ENCODE assay signal across 14 cellular contexts in genomic region chr12:132345555-132346200, GRCh38. TPM values are rescaled to one million over a fixed set of nuclear protein-coding genes. Genes with fewer than 3 reads are reported as not detected.
DNase-seq lines count a peak whose midpoint lies in the region; ATAC-seq, FAIRE-seq and TF ChIP-seq lines count a peak whose summit lies in the region.
"Had no signal": no experiment of that assay in that cellular context is flagged by ENCODE, and none has a peak within 500 bp of the region (broad histone marks: within the 10 kb centered on the region; RNA-seq: fewer than 3 reads in every experiment).

No MANE protein-coding gene starts in this region.

- no peak for FAIRE-seq in H1 (lab: Jason Lieb, UNC)

- H2AFZ ChIP-seq in H1 (ENCODE audit: low read length) (no peak overlapping the region), smooth muscle cell (ENCODE audit: low read depth) (no peak overlapping the region)

- CTCF ChIA-PET in H1 (lab: Charles Lee; ENCODE audit: partially characterized antibody), result interaction anchor here (4.6 kb wide), 1 partner anchor 69 kb away, joined by 23 read pairs; no protein-coding TSS in a partner anchor

- no peak overlapping the region for H2BK5ac ChIP-seq in H1 (ENCODE audit: low read depth, low read length)

- no peak overlapping the region for H2BK15ac ChIP-seq in H1 (ENCODE audit: low read length)

- no peak overlapping the region for H3K14ac ChIP-seq in H1 (ENCODE audit: insufficient read length)

- peaks cover 12% of the 10 kb centered on the region for H3K23me2 ChIP-seq in H1 (ENCODE audit: low read depth, low read length)

- WGBS in right cardiac atrium, result 65% methylated on average over 37 of the region's 37 CpGs
- WGBS in H1 (ENCODE audit: extremely low coverage in 1 of 2, insufficient coverage in 1 of 2, insufficient read length in 1 of 2, insufficient replicate concordance in 2 of 2, low coverage in 1 of 2, low lambda C conversion rate in 2 of 2, missing lambda C conversion rate in 1 of 2), 2 experiments, result 76% methylated on average over 15 of the region's 37 CpGs; no CpG with 5 or more reads in 1 of the 2 experiments
- 83% methylated on average over 34 of the region's 37 CpGs for WGBS in smooth muscle cell (ENCODE audit: low lambda C conversion rate)

- H3K4me3 ChIP-seq in right cardiac atrium (ENCODE audit: low read length) (no peak overlapping the region), H1 (ENCODE audit: extremely low read depth in 1 of 4, insufficient read depth in 2 of 4, low read depth in 3 of 4, low read length in 4 of 4) (no peak overlapping the region), smooth muscle cell (no peak overlapping the region)

- no peak overlapping the region for H2AK5ac ChIP-seq in H1 (ENCODE audit: low read depth, low read length)

- no peak overlapping the region for H4K91ac ChIP-seq in H1 (replicated peaks; ENCODE audit: insufficient read length, low read length)

- no peak overlapping the region for H3K18ac ChIP-seq in H1 (ENCODE audit: extremely low read depth, low read length)

- H3K36me3 ChIP-seq in H1 (ENCODE audit: control insufficient read depth in 2 of 4, insufficient read depth in 4 of 4, low read length in 3 of 4) (no peaks in the 10 kb centered on the region), smooth muscle cell (ENCODE audit: low read depth) (no peaks in the 10 kb centered on the region)

- H3K9me3 ChIP-seq in right cardiac atrium (ENCODE audit: control insufficient read depth, low read length), result no peaks in the 10 kb centered on the region
- 0 out of 4 replicates have a peak, but pooled peaks cover 0 to 3% of the 10 kb centered on the region in 2 experiments for H3K9me3 ChIP-seq in H1 (ENCODE audit: insufficient read depth in 2 of 2, low read depth in 1 of 2, low read length in 1 of 2)
- H3K9me3 ChIP-seq in smooth muscle cell (replicated peaks; ENCODE audit: low read depth), result no peaks in the 10 kb centered on the region

- no peak overlapping the region for H4K5ac ChIP-seq in H1 (ENCODE audit: insufficient read length, low read depth, low read length)

- no peaks in the 10 kb centered on the region for H3K79me1 ChIP-seq in H1 (ENCODE audit: low read depth, low read length)

- H3K9ac ChIP-seq in H1 (replicated peaks in 1 of 4; ENCODE audit: extremely low read depth in 1 of 4, low read depth in 3 of 4, low read length in 3 of 4), result no peak overlapping the region
- H3K9ac ChIP-seq in smooth muscle cell (ENCODE audit: low read depth), result no peak overlapping the region

- H2BK120ac ChIP-seq in H1 (replicated peaks; ENCODE audit: low read depth, low read length), result no peak overlapping the region

- TF ChIP-seq EP300 in H1 (IDR thresholded peaks at IDR 0.05; ENCODE audit: borderline replicate concordance in 1 of 2, low read depth in 2 of 2, low read length in 2 of 2), result no peak

- H4K20me1 ChIP-seq in H1 (replicated peaks in 1 of 2; ENCODE audit: control insufficient read depth in 1 of 2, insufficient read depth in 2 of 2, low read length in 2 of 2) (peaks cover 0 to 13% of the 10 kb centered on the region in 2 experiments), smooth muscle cell (ENCODE audit: low read depth) (no peaks in the 10 kb centered on the region)

- no peak overlapping the region for H3K23ac ChIP-seq in H1 (ENCODE audit: insufficient read length)

- no peak for TF ChIP-seq RAD21 in H1 (IDR thresholded peaks at IDR 0.05 in 1 of 2, conservative IDR thresholded peaks at IDR 0.05 in 1 of 2; ENCODE audit: low read depth in 2 of 2, low read length in 2 of 2)

- H3K27ac Mint-ChIP-seq in neural crest cell (ENCODE audit: unreplicated experiment), result peak overlapping the region; percentile 90
- no peak overlapping the region for H3K27ac Mint-ChIP-seq in stimulated activated memory B cell treated with anti-CD40 and anti-IgM and Interleukin-4, amounts not matched to agents 10 μg/mL and 1 μg/mL and 100 μg/mL, for 72 hours
- H3K27ac Mint-ChIP-seq: CD8-positive, alpha-beta memory T cell had no signal

- H3K4ac ChIP-seq in H1 (replicated peaks; ENCODE audit: insufficient read length, low read depth, low read length), result no peak overlapping the region

- H3K27ac ChIP-seq in right cardiac atrium (ENCODE audit: low read length), result no peak overlapping the region
- no peak overlapping the region for H3K27ac ChIP-seq in H1 (ENCODE audit: low read depth, low read length)
- no peak overlapping the region for H3K27ac ChIP-seq in smooth muscle cell (ENCODE audit: low read depth)
- H3K27ac ChIP-seq: 22Rv1 had no signal

- H3F3A ChIP-seq in smooth muscle cell (ENCODE audit: low read depth), result no peaks in the 10 kb centered on the region

- peak overlapping the region; percentile 9 for H3K4me3 Mint-ChIP-seq in neural crest cell
- no peak overlapping the region for H3K4me3 Mint-ChIP-seq in stimulated activated memory B cell treated with anti-CD40 and anti-IgM and Interleukin-4, amounts not matched to agents 10 μg/mL and 1 μg/mL and 100 μg/mL, for 72 hours
- H3K4me3 Mint-ChIP-seq: CD8-positive, alpha-beta memory T cell had no signal

- no peak overlapping the region for H2BK20ac ChIP-seq in H1 (ENCODE audit: low read length)

- no peak overlapping the region for H2BK12ac ChIP-seq in H1 (ENCODE audit: low read depth, low read length)

- H3K27me3 Mint-ChIP-seq in neural crest cell (ENCODE audit: low read depth), result peaks cover 8% of the 10 kb centered on the region
- H3K27me3 Mint-ChIP-seq in stimulated activated memory B cell treated with anti-CD40 and anti-IgM and Interleukin-4, amounts not matched to agents 10 μg/mL and 1 μg/mL and 100 μg/mL, for 72 hours, result peaks cover 32% of the 10 kb centered on the region

- peaks cover 34% of the 10 kb centered on the region for H3K4me1 Mint-ChIP-seq in neural crest cell
- no peaks in the 10 kb centered on the region for H3K4me1 Mint-ChIP-seq in stimulated activated memory B cell treated with anti-CD40 and anti-IgM and Interleukin-4, amounts not matched to agents 10 μg/mL and 1 μg/mL and 100 μg/mL, for 72 hours

- intact Hi-C loops in right cardiac atrium (cut with DNase I) (no loop called here), cardiac septum (cut with DNase I) (no loop called here)

- no peaks in the 10 kb centered on the region for H3K9me3 Mint-ChIP-seq in neural crest cell
- peaks cover 3% of the 10 kb centered on the region for H3K9me3 Mint-ChIP-seq in stimulated activated memory B cell treated with anti-CD40 and anti-IgM and Interleukin-4, amounts not matched to agents 10 μg/mL and 1 μg/mL and 100 μg/mL, for 72 hours
- H3K9me3 Mint-ChIP-seq: CD8-positive, alpha-beta memory T cell had no signal

- ATAC-seq in right cardiac atrium (no peak), HG03432 (IDR thresholded peaks at IDR 0.05; ENCODE audit: unreplicated experiment) (no peak)
- ATAC-seq in stimulated activated memory B cell treated with anti-CD40 and anti-IgM and Interleukin-4, amounts not matched to agents 10 μg/mL and 1 μg/mL and 100 μg/mL, for 72 hours, result peak; percentile 5

- no peak overlapping the region for H3K4me2 ChIP-seq in H1 (ENCODE audit: insufficient read depth in 1 of 2, low read depth in 2 of 2, low read length in 2 of 2)
- H3K4me2 ChIP-seq in smooth muscle cell, result no peak overlapping the region

- H3K79me2 ChIP-seq in H1 (ENCODE audit: control insufficient read depth in 1 of 2, insufficient read depth in 2 of 2, low read length in 2 of 2), result no peaks in the 10 kb centered on the region
- no peaks in the 10 kb centered on the region for H3K79me2 ChIP-seq in smooth muscle cell (ENCODE audit: low read depth)

- POLR2A ChIA-PET in H1 (lab: Charles Lee; ENCODE audit: partially characterized antibody), result no interaction called here

- peak overlapping the region; percentile 80 for H4K8ac ChIP-seq in H1 (ENCODE audit: extremely low read depth, insufficient read depth, low read length)

- no peak for TF ChIP-seq CTCF in H1 (IDR thresholded peaks at IDR 0.05; ENCODE audit: control extremely low read depth in 1 of 3, insufficient read depth in 1 of 3, low read depth in 1 of 3, low read length in 3 of 3)
- TF ChIP-seq CTCF in neural crest cell (conservative IDR thresholded peaks at IDR 0.05), result no peak
- no peak for TF ChIP-seq CTCF in smooth muscle cell (IDR thresholded peaks at IDR 0.05; ENCODE audit: borderline replicate concordance, insufficient read depth, poor library complexity, severe bottlenecking)

- H3K27me3 ChIP-seq in right cardiac atrium (ENCODE audit: control insufficient read depth, insufficient read depth), result no peaks in the 10 kb centered on the region
- H3K27me3 ChIP-seq in H1 (replicated peaks in 1 of 4; ENCODE audit: control insufficient read depth in 3 of 4, extremely low read depth in 1 of 4, insufficient read depth in 3 of 4, low read length in 3 of 4), result peaks cover under 1 to 15% (median 5%) of the 10 kb centered on the region in 4 experiments
- H3K27me3 ChIP-seq in smooth muscle cell (ENCODE audit: low read depth), result peaks cover 6% of the 10 kb centered on the region

- H3K56ac ChIP-seq in H1 (replicated peaks; ENCODE audit: insufficient read length, low read depth, low read length), result no peak overlapping the region

- TF ChIP-seq POLR2A in H1 (IDR thresholded peaks at IDR 0.05; ENCODE audit: control extremely low read depth in 1 of 2, low read depth in 2 of 2, low read length in 2 of 2), result no peak

- no peaks in the 10 kb centered on the region for H3K36me3 Mint-ChIP-seq in neural crest cell (ENCODE audit: low read depth)
- no peaks in the 10 kb centered on the region for H3K36me3 Mint-ChIP-seq in stimulated activated memory B cell treated with anti-CD40 and anti-IgM and Interleukin-4, amounts not matched to agents 10 μg/mL and 1 μg/mL and 100 μg/mL, for 72 hours
- H3K36me3 Mint-ChIP-seq: CD8-positive, alpha-beta memory T cell had no signal

- DNase-seq in right cardiac atrium, result peak in 2 of 3 donors; percentile 30 to 36
- DNase-seq in cardiac septum (ENCODE audit: low spot score), result no peak
- no peak for DNase-seq in H1 (ENCODE audit: low read depth in 1 of 2, low spot score in 2 of 2)
- no peak for DNase-seq in neural crest cell (ENCODE audit: low read depth, low spot score)
- DNase-seq in smooth muscle cell (lab: John Stamatoyannopoulos, UW; ENCODE audit: unreplicated experiment), result no peak
- no peak for DNase-seq in NCI-H2107 treated with DMSO at 0.1 percent for 48 hours (lab: John Stamatoyannopoulos, UW; ENCODE audit: unreplicated experiment)
- DNase-seq: CD8-positive, alpha-beta memory T cell; DMS 273 treated with DMSO at 0.1 percent for 48 hours; H7 had no signal

- H3K4me1 ChIP-seq in right cardiac atrium (ENCODE audit: control insufficient read depth, insufficient read depth, low read length) (no peaks in the 10 kb centered on the region), H1 (replicated peaks in 1 of 4; ENCODE audit: control insufficient read depth in 3 of 4, insufficient read depth in 4 of 4, low read length in 3 of 4) (peaks cover 0 to 2% (median 2%) of the 10 kb centered on the region in 4 experiments; a peak in 3 of 7 replicates), smooth muscle cell (ENCODE audit: low read depth) (no peaks in the 10 kb centered on the region)

RNA-seq across cellular contexts. Expression of gene GALNT9, which starts 16.3 kb away (rescaled TPM):
- under 1 TPM in 2 of 4 donors, not detected in 2; 0.14 to 0.21 TPM for total RNA-seq in right cardiac atrium
- 0.05 TPM for polyA plus RNA-seq in right cardiac atrium
- total RNA-seq in cardiac septum, result not detected
- 2.0 and 3.3 TPM in 2 replicates for total RNA-seq in H1 (2021; fragmentation: NEBNext Ultra II Directional; extraction: Animal tissue kit (Norgen Biotek cat#: 25700))
- 3.6 and 5.3 TPM in 2 replicates for polyA plus RNA-seq in H1 (2011; rRNA removed)
- polyA plus RNA-seq in H1 (2011; cell fraction: cytosol; rRNA removed), result 6.1 TPM
- 9.4 TPM for polyA plus RNA-seq in H1 (2011; cell fraction: nucleus; rRNA removed)
- 2.3 to 3.6 TPM (median 3.1 TPM) in 4 replicates for polyA plus RNA-seq in H1 (2012, experiment 1 of 2)
- 2.3 TPM for polyA plus RNA-seq in H1 (2012, experiment 2 of 2)
- polyA plus RNA-seq in H1 (2013, experiment 1 of 2), result 0.73 TPM
- polyA plus RNA-seq in H1 (2013, experiment 2 of 2), result 0.92 TPM
- 2.3 and 4.0 TPM in 2 replicates for polyA minus RNA-seq in H1 (2011; rRNA and poly(A)+ RNA removed)
- polyA minus RNA-seq in H1 (2011; cell fraction: cytosol; rRNA and poly(A)+ RNA removed), result 4.0 TPM
- 4.2 TPM for polyA minus RNA-seq in H1 (2011; cell fraction: nucleus; rRNA and poly(A)+ RNA removed)
- 0.43 and 1.3 TPM in 2 replicates for total RNA-seq in neural crest cell
- total RNA-seq in smooth muscle cell, result 1.1 TPM in 1 of 2 replicates, not detected in the other
- polyA plus RNA-seq in smooth muscle cell, result 1.1 and 1.3 TPM in 2 replicates
- total RNA-seq: HT1080 had no signal
- polyA plus RNA-seq: BJ; CD8-positive, alpha-beta memory T cell had no signal

Comparison
In these comparisons a context has a peak if more than half of its experiments do, and no peak if none do; other contexts are left out.
1. DNase-seq: peak in right cardiac atrium (2 of 3); none in cardiac septum (single experiment), H1 (0 of 2), neural crest cell (single experiment), smooth muscle cell (single experiment) and NCI-H2107 treated with DMSO at 0.1 percent for 48 hours (single experiment).